ENCODE assay signal across 1 cellular context in the genomic region with DNA sequence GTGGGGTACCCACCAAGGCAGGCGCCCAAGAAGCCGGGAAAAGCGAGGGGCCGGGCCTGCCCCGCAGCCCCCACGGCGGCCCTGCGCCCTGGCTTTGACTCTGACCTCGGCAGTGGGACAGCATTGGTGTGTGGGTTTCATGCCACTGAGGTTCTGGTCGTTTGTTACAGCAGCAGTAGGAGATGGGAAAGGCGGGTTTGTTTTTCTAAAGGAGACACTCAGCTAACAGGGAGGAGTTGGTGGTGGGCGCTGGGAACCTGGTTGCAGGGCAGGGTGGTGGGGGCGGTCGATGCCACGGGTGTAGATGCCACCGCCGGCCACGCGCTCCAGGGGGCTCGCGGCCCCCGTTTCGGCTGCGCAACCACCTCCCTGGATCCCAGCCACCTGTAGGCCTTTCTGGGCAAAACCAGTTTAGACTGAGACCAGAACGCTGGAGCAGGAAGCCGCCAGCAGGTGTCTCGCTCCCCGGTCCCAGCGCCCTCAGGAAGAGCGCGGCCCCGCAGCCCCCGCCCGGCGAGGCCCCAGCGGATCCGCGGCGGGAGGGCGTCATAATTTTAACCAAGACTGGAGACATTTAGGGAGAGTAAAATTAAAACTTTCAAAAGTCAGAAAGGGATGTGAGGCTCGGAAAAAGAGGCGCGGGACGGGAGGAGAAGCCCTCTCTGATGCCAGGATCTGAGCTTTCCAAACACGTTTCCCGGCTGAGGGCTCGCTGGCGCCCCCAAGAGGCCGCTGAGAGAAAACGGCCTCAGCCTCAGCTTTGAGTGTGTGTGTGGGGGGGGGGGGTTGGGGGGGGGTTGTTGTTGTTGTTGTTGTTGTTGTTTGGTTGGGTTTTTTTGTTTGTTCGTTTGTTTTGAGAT.
TF ChIP-seq lines count a peak whose summit lies in the region.

No MANE protein-coding gene starts in this region.

TF ChIP-seq in HepG2, 621 proteins besides CTCF, POLR2A, EP300 and RAD21 (continued from another document and continues in another):
- TF ChIP-seq, protein P1, sequence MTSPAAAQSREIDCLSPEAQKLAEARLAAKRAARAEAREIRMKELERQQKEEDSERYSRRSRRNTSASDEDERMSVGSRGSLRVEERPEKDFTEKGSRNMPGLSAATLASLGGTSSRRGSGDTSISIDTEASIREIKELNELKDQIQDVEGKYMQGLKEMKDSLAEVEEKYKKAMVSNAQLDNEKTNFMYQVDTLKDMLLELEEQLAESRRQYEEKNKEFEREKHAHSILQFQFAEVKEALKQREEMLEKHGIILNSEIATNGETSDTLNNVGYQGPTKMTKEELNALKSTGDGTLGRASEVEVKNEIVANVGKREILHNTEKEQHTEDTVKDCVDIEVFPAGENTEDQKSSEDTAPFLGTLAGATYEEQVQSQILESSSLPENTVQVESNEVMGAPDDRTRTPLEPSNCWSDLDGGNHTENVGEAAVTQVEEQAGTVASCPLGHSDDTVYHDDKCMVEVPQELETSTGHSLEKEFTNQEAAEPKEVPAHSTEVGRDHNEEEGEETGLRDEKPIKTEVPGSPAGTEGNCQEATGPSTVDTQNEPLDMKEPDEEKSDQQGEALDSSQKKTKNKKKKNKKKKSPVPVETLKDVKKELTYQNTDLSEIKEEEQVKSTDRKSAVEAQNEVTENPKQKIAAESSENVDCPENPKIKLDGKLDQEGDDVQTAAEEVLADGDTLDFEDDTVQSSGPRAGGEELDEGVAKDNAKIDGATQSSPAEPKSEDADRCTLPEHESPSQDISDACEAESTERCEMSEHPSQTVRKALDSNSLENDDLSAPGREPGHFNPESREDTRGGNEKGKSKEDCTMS (CRISPR knock-in tag; conservative IDR thresholded peaks at IDR 0.05): no peak
- TF ChIP-seq ZSCAN31 (CRISPR knock-in tag; IDR thresholded peaks at IDR 0.05; ENCODE audit: low read depth) (no peak), PBX2 (CRISPR knock-in tag; IDR thresholded peaks at IDR 0.05) (no peak), PAXIP1 (CRISPR knock-in tag; conservative IDR thresholded peaks at IDR 0.05) (no peak), PTBP1 (IDR thresholded peaks at IDR 0.05; ENCODE audit: low read depth, low read length, poor library complexity, severe bottlenecking) (no peak), ZNF282 (IDR thresholded peaks at IDR 0.05; ENCODE audit: partially characterized antibody) (no peak), RCOR2 (CRISPR knock-in tag; IDR thresholded peaks at IDR 0.05) (no peak), SNAPC2 (CRISPR knock-in tag; IDR thresholded peaks at IDR 0.05) (no peak), JDP2 (CRISPR knock-in tag; IDR thresholded peaks at IDR 0.05; ENCODE audit: borderline replicate concordance) (no peak), CEBPB (IDR thresholded peaks at IDR 0.05; ENCODE audit: borderline replicate concordance, low read depth, low read length) (no peak), NCOA1 (CRISPR knock-in tag; IDR thresholded peaks at IDR 0.05) (no peak), ZNF3 (CRISPR knock-in tag; IDR thresholded peaks at IDR 0.05) (no peak), ZBTB25 (CRISPR knock-in tag; IDR thresholded peaks at IDR 0.05) (no peak), CREM (IDR thresholded peaks at IDR 0.05) (no peak), CREM (CRISPR knock-in tag; IDR thresholded peaks at IDR 0.05) (no peak), PREB (CRISPR knock-in tag; IDR thresholded peaks at IDR 0.05) (no peak), ISL2 (CRISPR knock-in tag; IDR thresholded peaks at IDR 0.05) (no peak), ZNF124 (CRISPR knock-in tag; IDR thresholded peaks at IDR 0.05) (no peak), ZNF770 (CRISPR knock-in tag; IDR thresholded peaks at IDR 0.05) (no peak), FUBP1 (CRISPR knock-in tag; IDR thresholded peaks at IDR 0.05; ENCODE audit: borderline replicate concordance) (no peak), XBP1 (CRISPR knock-in tag; IDR thresholded peaks at IDR 0.05) (no peak), REL (CRISPR knock-in tag; conservative IDR thresholded peaks at IDR 0.05) (no peak), PHF8 (CRISPR knock-in tag; IDR thresholded peaks at IDR 0.05) (peak; percentile 51), ONECUT2 (CRISPR knock-in tag; IDR thresholded peaks at IDR 0.05) (no peak), ZNF550 (CRISPR knock-in tag; IDR thresholded peaks at IDR 0.05; ENCODE audit: borderline replicate concordance) (no peak), ZNF205 (CRISPR knock-in tag; IDR thresholded peaks at IDR 0.05) (no peak), KMT2B (CRISPR knock-in tag; IDR thresholded peaks at IDR 0.05) (0 out of 2 replicates have a peak, but pooled peaks have one; percentile 25), NR2F1 (CRISPR knock-in tag; IDR thresholded peaks at IDR 0.05) (no peak), DMAP1 (CRISPR knock-in tag; IDR thresholded peaks at IDR 0.05) (peak; percentile 56; the same call in 1 of the 2 replicates), MIXL1 (CRISPR knock-in tag; IDR thresholded peaks at IDR 0.05) (no peak), ZNF530 (CRISPR knock-in tag; IDR thresholded peaks at IDR 0.05; ENCODE audit: low read depth) (no peak), ZNF180 (CRISPR knock-in tag; IDR thresholded peaks at IDR 0.05; ENCODE audit: borderline replicate concordance, low read depth) (no peak), CHD4 (IDR thresholded peaks at IDR 0.05; ENCODE audit: borderline replicate concordance, low read length) (no peak), REPIN1 (CRISPR knock-in tag; IDR thresholded peaks at IDR 0.05; ENCODE audit: borderline replicate concordance, low read depth) (no peak)
- TF ChIP-seq, protein P2, sequence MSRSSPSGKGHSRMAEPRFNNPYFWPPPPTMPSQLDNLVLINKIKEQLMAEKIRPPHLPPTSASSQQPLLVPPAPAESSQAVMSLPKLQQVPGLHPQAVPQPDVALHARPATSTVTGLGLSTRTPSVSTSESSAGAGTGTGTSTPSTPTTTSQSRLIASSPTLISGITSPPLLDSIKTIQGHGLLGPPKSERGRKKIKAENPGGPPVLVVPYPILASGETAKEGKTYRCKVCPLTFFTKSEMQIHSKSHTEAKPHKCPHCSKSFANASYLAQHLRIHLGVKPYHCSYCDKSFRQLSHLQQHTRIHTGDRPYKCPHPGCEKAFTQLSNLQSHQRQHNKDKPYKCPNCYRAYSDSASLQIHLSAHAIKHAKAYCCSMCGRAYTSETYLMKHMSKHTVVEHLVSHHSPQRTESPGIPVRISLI (CRISPR knock-in tag; IDR thresholded peaks at IDR 0.05; ENCODE audit: borderline replicate concordance): no peak
- TF ChIP-seq, protein P3, sequence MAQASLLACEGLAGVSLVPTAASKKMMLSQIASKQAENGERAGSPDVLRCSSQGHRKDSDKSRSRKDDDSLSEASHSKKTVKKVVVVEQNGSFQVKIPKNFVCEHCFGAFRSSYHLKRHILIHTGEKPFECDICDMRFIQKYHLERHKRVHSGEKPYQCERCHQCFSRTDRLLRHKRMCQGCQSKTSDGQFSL (CRISPR knock-in tag; IDR thresholded peaks at IDR 0.05): peak; percentile 93
- TF ChIP-seq, protein P4, sequence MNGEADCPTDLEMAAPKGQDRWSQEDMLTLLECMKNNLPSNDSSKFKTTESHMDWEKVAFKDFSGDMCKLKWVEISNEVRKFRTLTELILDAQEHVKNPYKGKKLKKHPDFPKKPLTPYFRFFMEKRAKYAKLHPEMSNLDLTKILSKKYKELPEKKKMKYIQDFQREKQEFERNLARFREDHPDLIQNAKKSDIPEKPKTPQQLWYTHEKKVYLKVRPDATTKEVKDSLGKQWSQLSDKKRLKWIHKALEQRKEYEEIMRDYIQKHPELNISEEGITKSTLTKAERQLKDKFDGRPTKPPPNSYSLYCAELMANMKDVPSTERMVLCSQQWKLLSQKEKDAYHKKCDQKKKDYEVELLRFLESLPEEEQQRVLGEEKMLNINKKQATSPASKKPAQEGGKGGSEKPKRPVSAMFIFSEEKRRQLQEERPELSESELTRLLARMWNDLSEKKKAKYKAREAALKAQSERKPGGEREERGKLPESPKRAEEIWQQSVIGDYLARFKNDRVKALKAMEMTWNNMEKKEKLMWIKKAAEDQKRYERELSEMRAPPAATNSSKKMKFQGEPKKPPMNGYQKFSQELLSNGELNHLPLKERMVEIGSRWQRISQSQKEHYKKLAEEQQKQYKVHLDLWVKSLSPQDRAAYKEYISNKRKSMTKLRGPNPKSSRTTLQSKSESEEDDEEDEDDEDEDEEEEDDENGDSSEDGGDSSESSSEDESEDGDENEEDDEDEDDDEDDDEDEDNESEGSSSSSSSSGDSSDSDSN (CRISPR knock-in tag; IDR thresholded peaks at IDR 0.05): peak; percentile 63
